In genomic region chr6:2110504-2110903, GRCh38 we compare ENCODE assay signal across 12 cellular contexts.
A peak's percentile ranks its signal among the peaks of the same experiment; 100 is the strongest.
DNase-seq lines count a peak whose midpoint lies in the region; ATAC-seq and TF ChIP-seq lines count a peak whose summit lies in the region.
"Had no signal": no experiment of that assay in that cellular context is flagged by ENCODE, and none has a peak within 500 bp of the region (broad histone marks: within the 10 kb centered on the region; RNA-seq: fewer than 3 reads in every experiment).

No MANE protein-coding gene starts in this region.

- H3K27me3 ChIP-seq in ACC112 (ENCODE audit: insufficient read depth, low read length) (no peaks in the 10 kb centered on the region), testis (no peaks in the 10 kb centered on the region)
- H3K27me3 ChIP-seq: vagina had no signal

- H3K4me1 ChIP-seq in ACC112 (ENCODE audit: control insufficient read depth, insufficient read depth, low read length, unreplicated experiment) (peaks cover 16% of the 10 kb centered on the region), testis (no peaks in the 10 kb centered on the region)
- H3K4me1 ChIP-seq: vagina had no signal

- no peak for DNase-seq in activated effector memory CD4-positive, alpha-beta T cell treated with anti-CD3 and anti-CD28 coated beads, Interleukin-2, amount 50 U/mL, for 16 hours
- DNase-seq in testis (no peak), NCI-H2081 (lab: John Stamatoyannopoulos, UW) (no peak), A172 (ENCODE audit: low spot score) (no peak)
- DNase-seq: activated B cell treated with CpG ODN at 0.5 μM for 24 hours, HFFc6, NCI-H187 treated with DMSO at 0.1 percent for 48 hours had no signal

- H2AFZ ChIP-seq in ACC112 (ENCODE audit: low read length, unreplicated experiment), result peak overlapping the region; percentile 4

- no peak for TF ChIP-seq CTCF in testis (IDR thresholded peaks at IDR 0.05)

- 61 to 64% methylated on average over 4 of the region's 4 CpGs for WGBS in testis, 2 donors

- H3K36me3 ChIP-seq in ACC112 (ENCODE audit: insufficient read depth, low read length), result no peaks in the 10 kb centered on the region
- H3K36me3 ChIP-seq in testis (ENCODE audit: low read depth, missing control alignments), result no peaks in the 10 kb centered on the region
- H3K36me3 ChIP-seq: vagina had no signal

- peak overlapping the region; percentile 73 for H3K27ac ChIP-seq in ACC112 (ENCODE audit: low read depth, low read length)
- peak overlapping the region; percentile 33 for H3K27ac ChIP-seq in cingulate gyrus (ENCODE audit: low read depth, low read length)
- H3K27ac ChIP-seq in testis, result no peak overlapping the region
- H3K27ac ChIP-seq: vagina had no signal

- H3K4me3 ChIP-seq in ACC112 (ENCODE audit: low read depth, low read length) (peak overlapping the region; percentile 58), testis (no peak overlapping the region)
- H3K4me3 ChIP-seq: vagina had no signal

- intact Hi-C loops in testis (cut with DNase I; ENCODE audit: low total_unique reads), result no loop called here

- peak; percentile 62 for ATAC-seq in GM18870 (IDR thresholded peaks at IDR 0.05; ENCODE audit: unreplicated experiment)
- peak; percentile 62 for ATAC-seq in HG03432 (IDR thresholded peaks at IDR 0.05; ENCODE audit: unreplicated experiment)

- no peak for TF ChIP-seq POLR2A in testis (IDR thresholded peaks at IDR 0.05)

- H3K9me3 ChIP-seq in testis, result no peaks in the 10 kb centered on the region
- H3K9me3 ChIP-seq: vagina had no signal

- no peaks in the 10 kb centered on the region for H3K79me2 ChIP-seq in ACC112 (ENCODE audit: control insufficient read depth, insufficient read depth, low read length, unreplicated experiment)

Comparison
In these comparisons a context has a peak if more than half of its experiments do, and no peak if none do; other contexts are left out.
1. H3K27ac ChIP-seq: peak in ACC112 (single experiment) and cingulate gyrus (single experiment); none in testis (0 of 2).